In genomic region chr9:88651682-88652633, GRCh38 we compare ENCODE assay signal across 9 cellular contexts.
A peak's percentile ranks its signal among the peaks of the same experiment; 100 is the strongest.
DNase-seq lines count a peak whose midpoint lies in the region; ATAC-seq and TF ChIP-seq lines count a peak whose summit lies in the region.
"Had no signal": no experiment of that assay in that cellular context is flagged by ENCODE, and none has a peak within 500 bp of the region (broad histone marks: within the 10 kb centered on the region; RNA-seq: fewer than 3 reads in every experiment).

No MANE protein-coding gene starts in this region.

- POLR2A ChIA-PET in CD8-positive, alpha-beta T cell (lab: Charles Lee): no interaction called here

- H3K27ac Mint-ChIP-seq in CD8-positive, alpha-beta T cell: no peak overlapping the region
- no peak overlapping the region for H3K27ac Mint-ChIP-seq in activated T-helper 17 cell treated with anti-CD3 and anti-CD28 coated beads, Interleukin-2, amount 50 U/mL, for 72 hours

- CTCF ChIA-PET in CD8-positive, alpha-beta T cell (lab: Charles Lee): interaction anchor here (0.7 kb wide), 1 partner anchor 1249 kb away, joined by 3 read pairs; no protein-coding TSS in a partner anchor

- H3K9me3 ChIP-seq in CD8-positive, alpha-beta T cell (ENCODE audit: low read length): no peaks in the 10 kb centered on the region

- intact Hi-C loops in CD8-positive, alpha-beta T cell (cut with DNase I, micrococcal nuclease): no loop called here

- peaks cover 2% of the 10 kb centered on the region for H3K9me3 Mint-ChIP-seq in CD8-positive, alpha-beta T cell
- H3K9me3 Mint-ChIP-seq in activated T-helper 17 cell treated with anti-CD3 and anti-CD28 coated beads, Interleukin-2, amount 50 U/mL, for 72 hours: no peaks in the 10 kb centered on the region

- H3K4me3 Mint-ChIP-seq in CD8-positive, alpha-beta T cell: no peak overlapping the region
- no peak overlapping the region for H3K4me3 Mint-ChIP-seq in activated T-helper 17 cell treated with anti-CD3 and anti-CD28 coated beads, Interleukin-2, amount 50 U/mL, for 72 hours

- peaks cover 15% of the 10 kb centered on the region for H3K27me3 Mint-ChIP-seq in CD8-positive, alpha-beta T cell (ENCODE audit: low read depth)
- peaks cover 20% of the 10 kb centered on the region for H3K27me3 Mint-ChIP-seq in activated T-helper 17 cell treated with anti-CD3 and anti-CD28 coated beads, Interleukin-2, amount 50 U/mL, for 72 hours

- peak; percentile 91 for DNase-seq in AG08396 (ENCODE audit: low spot score)
- peak; percentile 84 for DNase-seq in RKO (ENCODE audit: low spot score)
- peak; percentile 98 for DNase-seq in fibroblast of peridontal ligament (ENCODE audit: extremely low read depth)
- DNase-seq in occipital lobe (lab: John Stamatoyannopoulos, UW): peak; percentile 78
- no peak for DNase-seq in cortex of kidney (lab: John Stamatoyannopoulos, UW)
- DNase-seq in CD8-positive, alpha-beta T cell: no peak
- DNase-seq in AML-193 (lab: John Stamatoyannopoulos, UW): no peak
- DNase-seq: stimulated activated CD4-positive, alpha-beta T cell treated with anti-CD3 and anti-CD28 coated beads, Interleukin-4, amount 100 ng/mL, for 1 hour had no signal

- no peaks in the 10 kb centered on the region for H3K4me1 Mint-ChIP-seq in CD8-positive, alpha-beta T cell (ENCODE audit: low read depth)
- H3K4me1 Mint-ChIP-seq in activated T-helper 17 cell treated with anti-CD3 and anti-CD28 coated beads, Interleukin-2, amount 50 U/mL, for 72 hours: no peaks in the 10 kb centered on the region

- no peak for ATAC-seq in CD8-positive, alpha-beta T cell
- no peak for ATAC-seq in activated T-helper 17 cell treated with anti-CD3 and anti-CD28 coated beads, Interleukin-2, amount 50 U/mL, for 72 hours (replicated peaks)

- no peaks in the 10 kb centered on the region for H3K4me1 ChIP-seq in CD8-positive, alpha-beta T cell (ENCODE audit: insufficient read depth, low read length)

- H3K27me3 ChIP-seq in CD8-positive, alpha-beta T cell (ENCODE audit: insufficient read depth, low read length): no peaks in the 10 kb centered on the region

- no peaks in the 10 kb centered on the region for H3K36me3 ChIP-seq in CD8-positive, alpha-beta T cell (ENCODE audit: insufficient read depth, low read length)

- no peak overlapping the region for H3K4me3 ChIP-seq in CD8-positive, alpha-beta T cell (ENCODE audit: low read depth, low read length)

- no peak for TF ChIP-seq CTCF in CD8-positive, alpha-beta T cell (IDR thresholded peaks at IDR 0.05)

- no peak overlapping the region for H3K27ac ChIP-seq in CD8-positive, alpha-beta T cell (ENCODE audit: low read depth, low read length)

- H3K36me3 Mint-ChIP-seq in CD8-positive, alpha-beta T cell: no peaks in the 10 kb centered on the region
- H3K36me3 Mint-ChIP-seq in activated T-helper 17 cell treated with anti-CD3 and anti-CD28 coated beads, Interleukin-2, amount 50 U/mL, for 72 hours (ENCODE audit: low read depth): no peaks in the 10 kb centered on the region

Comparison
In these comparisons a context has a peak if more than half of its experiments do, and no peak if none do; other contexts are left out.
1. DNase-seq: peak in AG08396 (single experiment), RKO (single experiment), fibroblast of peridontal ligament (single experiment) and occipital lobe (single experiment); none in cortex of kidney (single experiment), CD8-positive, alpha-beta T cell (0 of 7) and AML-193 (0 of 2).